ENCODE assay signal across 1 cellular context in the genomic region with DNA sequence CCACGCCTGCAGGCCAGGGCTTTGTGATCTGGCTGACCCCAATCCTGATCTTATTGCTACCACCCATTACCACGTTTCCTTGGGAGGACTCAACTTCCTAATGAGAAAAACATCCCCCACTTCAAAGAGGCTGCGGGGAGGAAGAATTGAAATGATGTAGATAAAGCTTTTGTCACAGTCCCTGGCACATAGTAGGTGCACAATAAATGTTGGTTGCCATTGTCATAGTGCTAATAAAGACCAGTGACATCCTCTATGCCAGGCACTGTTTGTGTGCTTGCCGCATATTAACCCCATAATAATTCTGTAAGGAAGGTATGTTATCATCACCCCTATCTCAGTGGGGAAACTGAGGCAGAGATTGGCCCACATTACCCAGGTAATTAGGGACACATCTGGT.
TF ChIP-seq lines count a peak whose summit lies in the region.

No MANE protein-coding gene starts in this region.

TF ChIP-seq in HCT116, 20 proteins besides CTCF, POLR2A, EP300 and RAD21 (continued from another document):
- TF ChIP-seq, protein P1, sequence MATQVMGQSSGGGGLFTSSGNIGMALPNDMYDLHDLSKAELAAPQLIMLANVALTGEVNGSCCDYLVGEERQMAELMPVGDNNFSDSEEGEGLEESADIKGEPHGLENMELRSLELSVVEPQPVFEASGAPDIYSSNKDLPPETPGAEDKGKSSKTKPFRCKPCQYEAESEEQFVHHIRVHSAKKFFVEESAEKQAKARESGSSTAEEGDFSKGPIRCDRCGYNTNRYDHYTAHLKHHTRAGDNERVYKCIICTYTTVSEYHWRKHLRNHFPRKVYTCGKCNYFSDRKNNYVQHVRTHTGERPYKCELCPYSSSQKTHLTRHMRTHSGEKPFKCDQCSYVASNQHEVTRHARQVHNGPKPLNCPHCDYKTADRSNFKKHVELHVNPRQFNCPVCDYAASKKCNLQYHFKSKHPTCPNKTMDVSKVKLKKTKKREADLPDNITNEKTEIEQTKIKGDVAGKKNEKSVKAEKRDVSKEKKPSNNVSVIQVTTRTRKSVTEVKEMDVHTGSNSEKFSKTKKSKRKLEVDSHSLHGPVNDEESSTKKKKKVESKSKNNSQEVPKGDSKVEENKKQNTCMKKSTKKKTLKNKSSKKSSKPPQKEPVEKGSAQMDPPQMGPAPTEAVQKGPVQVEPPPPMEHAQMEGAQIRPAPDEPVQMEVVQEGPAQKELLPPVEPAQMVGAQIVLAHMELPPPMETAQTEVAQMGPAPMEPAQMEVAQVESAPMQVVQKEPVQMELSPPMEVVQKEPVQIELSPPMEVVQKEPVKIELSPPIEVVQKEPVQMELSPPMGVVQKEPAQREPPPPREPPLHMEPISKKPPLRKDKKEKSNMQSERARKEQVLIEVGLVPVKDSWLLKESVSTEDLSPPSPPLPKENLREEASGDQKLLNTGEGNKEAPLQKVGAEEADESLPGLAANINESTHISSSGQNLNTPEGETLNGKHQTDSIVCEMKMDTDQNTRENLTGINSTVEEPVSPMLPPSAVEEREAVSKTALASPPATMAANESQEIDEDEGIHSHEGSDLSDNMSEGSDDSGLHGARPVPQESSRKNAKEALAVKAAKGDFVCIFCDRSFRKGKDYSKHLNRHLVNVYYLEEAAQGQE (IDR thresholded peaks at IDR 0.05; ENCODE audit: low read depth), result no peak
- no peak for TF ChIP-seq POLR2AphosphoS5 (IDR thresholded peaks at IDR 0.05; ENCODE audit: low read depth, low read length)
- TF ChIP-seq ZFX (IDR thresholded peaks at IDR 0.05), result no peak
- no peak for TF ChIP-seq SIN3A (IDR thresholded peaks at IDR 0.05; ENCODE audit: low read depth)
- TF ChIP-seq CBX3 (IDR thresholded peaks at IDR 0.05; ENCODE audit: low read depth), result no peak
- no peak for TF ChIP-seq ZNF274 (IDR thresholded peaks at IDR 0.05; ENCODE audit: low read depth, low read length)
- TF ChIP-seq FOSL1 (IDR thresholded peaks at IDR 0.05; ENCODE audit: low read depth), result no peak
- TF ChIP-seq, protein P2, sequence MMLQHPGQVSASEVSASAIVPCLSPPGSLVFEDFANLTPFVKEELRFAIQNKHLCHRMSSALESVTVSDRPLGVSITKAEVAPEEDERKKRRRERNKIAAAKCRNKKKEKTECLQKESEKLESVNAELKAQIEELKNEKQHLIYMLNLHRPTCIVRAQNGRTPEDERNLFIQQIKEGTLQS (IDR thresholded peaks at IDR 0.05), result no peak
- no peak for TF ChIP-seq ELF1 (IDR thresholded peaks at IDR 0.05; ENCODE audit: borderline replicate concordance, low read depth)
